Comparison of ENCODE assay signal across 13 cellular contexts in the genomic region with DNA sequence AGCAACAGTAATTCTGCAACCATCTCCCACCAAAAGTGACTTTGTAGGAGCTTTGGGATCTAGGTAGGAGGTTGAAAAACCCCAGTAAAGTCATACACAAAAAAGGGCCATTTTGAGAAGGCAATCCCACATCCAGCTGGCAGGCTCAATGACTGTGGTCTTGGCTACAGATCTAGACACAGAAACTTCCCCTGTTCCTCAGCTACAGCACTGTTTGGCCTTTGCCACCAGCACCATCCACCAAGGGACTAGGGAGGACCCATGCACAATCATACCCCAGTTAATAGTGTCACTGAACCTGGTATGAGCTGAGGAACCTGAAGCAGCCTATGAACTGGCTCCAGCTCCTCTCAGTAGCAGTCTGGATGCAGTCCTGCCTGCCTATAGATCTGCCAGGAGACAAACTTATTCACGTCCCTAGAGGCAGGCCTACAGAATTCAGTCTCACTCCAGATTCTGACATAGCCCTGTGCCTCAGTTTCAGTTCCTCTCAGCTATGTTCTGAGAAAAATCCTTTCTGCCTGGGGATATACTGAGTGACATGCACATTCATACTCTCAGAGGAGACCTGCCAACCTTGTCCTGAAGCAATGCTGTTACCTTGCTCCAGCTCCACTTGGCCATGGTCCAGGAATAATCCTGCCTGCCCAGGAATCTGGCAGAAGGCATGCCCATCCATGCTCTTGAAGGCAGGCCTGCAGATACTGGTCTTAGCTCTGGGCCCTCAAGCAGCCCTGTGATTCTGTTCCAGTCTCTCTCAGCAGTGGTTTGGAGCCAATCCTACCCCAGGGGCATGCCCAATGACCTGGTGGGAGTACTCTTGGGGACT.
DNase-seq lines count a peak whose midpoint lies in the region; ATAC-seq lines count a peak whose summit lies in the region.
"Had no signal": no experiment of that assay in that cellular context is flagged by ENCODE, and none has a peak within 500 bp of the region (broad histone marks: within the 10 kb centered on the region; RNA-seq: fewer than 3 reads in every experiment).

No MANE protein-coding gene starts in this region.

- no peaks in the 10 kb centered on the region for H3K9me2 ChIP-seq in Karpas-422 (replicated peaks; ENCODE audit: insufficient read depth, low read length)

- H3K4me1 ChIP-seq in BLaER1 treated with 17β-estradiol and CSF1 and Interleukin-3, amounts not matched to agents 10 nM and 100 nM: peaks cover 0 to 15% (median 10%) of the 10 kb centered on the region in 10 experiments; a peak in 14 of 20 replicates
- peaks cover 10% of the 10 kb centered on the region for H3K4me1 ChIP-seq in Karpas-422 (ENCODE audit: low read length)

- no peaks in the 10 kb centered on the region for H4K20me1 ChIP-seq in BLaER1 treated with 17β-estradiol and CSF1 and Interleukin-3, amounts not matched to agents 10 nM and 100 nM
- H4K20me1 ChIP-seq in Karpas-422 (ENCODE audit: insufficient read depth, low read depth, low read length): no peaks in the 10 kb centered on the region

- ATAC-seq in GM19372 (IDR thresholded peaks at IDR 0.05; ENCODE audit: low read depth, unreplicated experiment): peak; percentile 68
- peak; percentile 74 for ATAC-seq in HG02885 (IDR thresholded peaks at IDR 0.05; ENCODE audit: poor library complexity, unreplicated experiment)
- ATAC-seq in HG02571 (IDR thresholded peaks at IDR 0.05; ENCODE audit: unreplicated experiment): no peak
- ATAC-seq in GM21526 (IDR thresholded peaks at IDR 0.05; ENCODE audit: low FRiP score, unreplicated experiment): no peak
- ATAC-seq: esophagus mucosa had no signal

- no peak overlapping the region for H3K4me3 ChIP-seq in BLaER1 treated with 17β-estradiol and CSF1 and Interleukin-3, amounts not matched to agents 10 nM and 100 nM
- H3K4me3 ChIP-seq in Karpas-422 (ENCODE audit: low read length) (no peak overlapping the region), H7 (ENCODE audit: insufficient read depth, low read depth, low read length) (no peak overlapping the region)

- peaks cover 4 to 15% (median 9%) of the 10 kb centered on the region in 11 experiments; a peak in 15 of 22 replicates for H3K9me3 ChIP-seq in BLaER1 treated with 17β-estradiol and CSF1 and Interleukin-3, amounts not matched to agents 10 nM and 100 nM (replicated peaks in 1 of 11)
- peaks cover 9% of the 10 kb centered on the region for H3K9me3 ChIP-seq in Karpas-422 (ENCODE audit: low read length)

- H3K27me3 ChIP-seq in BLaER1 treated with 17β-estradiol and CSF1 and Interleukin-3, amounts not matched to agents 10 nM and 100 nM: no peaks in the 10 kb centered on the region
- H3K27me3 ChIP-seq in Karpas-422 (ENCODE audit: low read length) (no peaks in the 10 kb centered on the region), H7 (ENCODE audit: control insufficient read depth, insufficient read depth, low read length) (no peaks in the 10 kb centered on the region)

- H3K79me2 ChIP-seq in Karpas-422 (ENCODE audit: low read length): no peaks in the 10 kb centered on the region

- DNase-seq in Karpas-422 (peak; percentile 73), H7 (no peak), mesenteric fat pad (ENCODE audit: low spot score) (no peak)
- DNase-seq: activated CD4-positive, alpha-beta T cell treated with anti-CD3 and anti-CD28 coated beads, Interleukin-2, amount 50 U/mL, for 4 hours; activated gamma-delta T cell; NCI-H1092; retina had no signal

- peak overlapping the region in 6 of 11 experiments; percentile 10 to 23 (median 18); a peak in 4 of 22 replicates for H3K27ac ChIP-seq in BLaER1 treated with 17β-estradiol and CSF1 and Interleukin-3, amounts not matched to agents 10 nM and 100 nM
- H3K27ac ChIP-seq in Karpas-422 (ENCODE audit: low read length): no peak overlapping the region

- peak overlapping the region in 6 of 11 experiments; percentile 0 to 42 (median 16); a peak in 7 of 22 replicates for H3K4me2 ChIP-seq in BLaER1 treated with 17β-estradiol and CSF1 and Interleukin-3, amounts not matched to agents 10 nM and 100 nM
- no peak overlapping the region for H3K4me2 ChIP-seq in Karpas-422 (ENCODE audit: low read depth, low read length, poor library complexity, severe bottlenecking)

- no peaks in the 10 kb centered on the region for H3K36me3 ChIP-seq in BLaER1 treated with 17β-estradiol and CSF1 and Interleukin-3, amounts not matched to agents 10 nM and 100 nM
- H3K36me3 ChIP-seq in Karpas-422 (ENCODE audit: insufficient read depth, low read length) (no peaks in the 10 kb centered on the region), H7 (replicated peaks; ENCODE audit: control insufficient read depth, insufficient read depth, low read length) (no peaks in the 10 kb centered on the region)

- H3K9ac ChIP-seq in BLaER1 treated with 17β-estradiol and CSF1 and Interleukin-3, amounts not matched to agents 10 nM and 100 nM: no peak overlapping the region; a peak in 1 of 22 replicates
- no peak overlapping the region for H3K9ac ChIP-seq in Karpas-422 (ENCODE audit: low read length)

- H2AFZ ChIP-seq in Karpas-422 (ENCODE audit: low read length): peak overlapping the region; percentile 83

Comparison
In these comparisons a context has a peak if more than half of its experiments do, and no peak if none do; other contexts are left out.
1. ATAC-seq: peak in GM19372 (single experiment) and HG02885 (single experiment); none in HG02571 (single experiment) and GM21526 (single experiment).